Comparison of ENCODE assay signal across 1 cellular context in genomic region chrX:49155243-49155899, GRCh38.
A peak's percentile ranks its signal among the peaks of the same experiment; 100 is the strongest.
TF ChIP-seq lines count a peak whose summit lies in the region.

No MANE protein-coding gene starts in this region.

TF ChIP-seq in K562, 482 proteins besides CTCF, POLR2A, EP300 and RAD21 (continued from another document and continues in another):
- TF ChIP-seq ARID3A (IDR thresholded peaks at IDR 0.05; ENCODE audit: borderline replicate concordance, low read depth, low read length) (no peak), RREB1 (CRISPR knock-in tag; IDR thresholded peaks at IDR 0.05) (no peak), ZNF740 (CRISPR knock-in tag; IDR thresholded peaks at IDR 0.05) (no peak), ZNF740 (tag; IDR thresholded peaks at IDR 0.05) (0 out of 4 replicates have a peak, but pooled peaks of 1 of the 2 experiments have one; percentile 4), POLR2B (IDR thresholded peaks at IDR 0.05; ENCODE audit: low read depth, partially characterized antibody) (no peak), CHAMP1 (IDR thresholded peaks at IDR 0.05) (no peak), GATA2 (CRISPR knock-in tag; IDR thresholded peaks at IDR 0.05) (peak; percentile 69), JUND (IDR thresholded peaks at IDR 0.05; ENCODE audit: borderline replicate concordance, low read depth, low read length) (no peak; the same call in 1 of the 2 replicates), JUND (tag; IDR thresholded peaks at IDR 0.05; ENCODE audit: borderline replicate concordance, low read depth, low read length) (0 out of 3 replicates have a peak, but pooled peaks have one; percentile 4), HDAC2 (IDR thresholded peaks at IDR 0.05) (no peak), SRF (CRISPR knock-in tag; IDR thresholded peaks at IDR 0.05) (peak in 1 of 2 experiments; percentile 76; a peak in 2 of 4 replicates), SMARCC2 (IDR thresholded peaks at IDR 0.05; ENCODE audit: low read depth) (peak; percentile 17; the same call in 1 of the 2 replicates), SRSF9 (IDR thresholded peaks at IDR 0.05; ENCODE audit: borderline replicate concordance, low read depth, low read length) (no peak), HBP1 (CRISPR knock-in tag; IDR thresholded peaks at IDR 0.05) (no peak), ZNF239 (CRISPR knock-in tag; IDR thresholded peaks at IDR 0.05) (no peak), DACH1 (IDR thresholded peaks at IDR 0.05; ENCODE audit: partially characterized antibody) (peak; percentile 64), THAP12 (CRISPR knock-in tag; IDR thresholded peaks at IDR 0.05) (no peak), MEIS2 (IDR thresholded peaks at IDR 0.05; ENCODE audit: partially characterized antibody) (peak; percentile 27), HOXB6 (CRISPR knock-in tag; IDR thresholded peaks at IDR 0.05; ENCODE audit: borderline replicate concordance) (no peak), ZNF280B (CRISPR knock-in tag; IDR thresholded peaks at IDR 0.05) (no peak), USF1 (CRISPR knock-in tag; IDR thresholded peaks at IDR 0.05) (no peak), NR3C1 (CRISPR knock-in tag; IDR thresholded peaks at IDR 0.05) (no peak), CREB3 (tag; conservative IDR thresholded peaks at IDR 0.05; ENCODE audit: low read depth) (no peak), RHOXF2B (CRISPR knock-in tag; conservative IDR thresholded peaks at IDR 0.05) (no peak), PREB (CRISPR knock-in tag; IDR thresholded peaks at IDR 0.05) (no peak), PRDM10 (IDR thresholded peaks at IDR 0.05; ENCODE audit: partially characterized antibody) (peak; percentile 94), TAL1 (IDR thresholded peaks at IDR 0.05) (no peak), MLX (CRISPR knock-in tag; conservative IDR thresholded peaks at IDR 0.05) (no peak), SIN3B (IDR thresholded peaks at IDR 0.05; ENCODE audit: low read depth) (no peak)
